Comparison of ENCODE assay signal across 21 cellular contexts in the genomic region with DNA sequence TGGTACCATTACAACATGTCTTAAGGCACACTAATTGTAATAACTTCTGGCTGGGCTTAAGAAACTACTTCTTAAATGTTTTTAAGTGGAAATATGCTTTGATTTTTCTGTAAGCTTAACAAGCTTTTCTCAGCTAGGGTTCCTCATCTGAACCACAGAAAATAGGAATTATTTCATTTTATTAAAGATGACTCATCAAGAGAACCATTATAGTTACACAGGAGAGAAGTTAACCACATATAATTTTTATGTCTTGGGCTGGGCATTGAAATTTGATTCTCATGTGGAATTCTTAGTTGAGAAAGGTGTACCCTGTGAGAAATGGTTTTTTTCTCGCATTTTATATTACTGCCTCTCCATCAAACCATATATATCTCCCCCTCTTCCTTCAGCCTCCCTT.
DNase-seq lines count a peak whose midpoint lies in the region; ATAC-seq, FAIRE-seq and TF ChIP-seq lines count a peak whose summit lies in the region.
"Had no signal": no experiment of that assay in that cellular context is flagged by ENCODE, and none has a peak within 500 bp of the region (broad histone marks: within the 10 kb centered on the region; RNA-seq: fewer than 3 reads in every experiment).

No MANE protein-coding gene starts in this region.

- H3K27ac ChIP-seq in prostate gland: peak overlapping the region; percentile 80 to 87

- H3K9me3 Mint-ChIP-seq in activated T-cell treated with anti-CD3 and anti-CD28 coated beads, Interleukin-2, amount 50 U/mL, for 4 hours: no peaks in the 10 kb centered on the region
- H3K9me3 Mint-ChIP-seq: activated B cell treated with CpG ODN at 0.5 μM for 24 hours; activated CD8-positive, alpha-beta T cell treated with anti-CD3 and anti-CD28 coated beads for 36 hours; activated naive CD8-positive, alpha-beta T cell treated with anti-CD3 and anti-CD28 coated beads, Interleukin-2, amount 10 ng/mL, durations not matched to agents 7 days and 5 days; central memory CD8-positive, alpha-beta T cell; GM23338 had no signal

- TF ChIP-seq POLR2A in prostate gland (IDR thresholded peaks at IDR 0.05): no peak

- no peaks in the 10 kb centered on the region for H3K36me3 ChIP-seq in prostate gland

- TF ChIP-seq CTCF in prostate gland (IDR thresholded peaks at IDR 0.05): no peak

- no peaks in the 10 kb centered on the region for H3K27me3 ChIP-seq in prostate gland (replicated peaks; ENCODE audit: insufficient read depth)

- peaks cover 44% of the 10 kb centered on the region for H3K4me1 Mint-ChIP-seq in activated T-cell treated with anti-CD3 and anti-CD28 coated beads, Interleukin-2, amount 50 U/mL, for 4 hours (ENCODE audit: low read depth)

- H3K9me3 ChIP-seq in prostate gland: no peaks in the 10 kb centered on the region

- intact Hi-C loops in prostate gland (cut with DNase I): no loop called here
- intact Hi-C loops in posterior vena cava (cut with DNase I): no loop called here

- FAIRE-seq in HTR-8/SVneo (lab: Jason Lieb, UNC): peak; percentile 40
- FAIRE-seq: D721Med had no signal

- 100% methylated on average over 1 of the region's 1 CpG for WGBS in prostate gland

- no peaks in the 10 kb centered on the region for H3K4me1 ChIP-seq in prostate gland (replicated peaks)

- H3K4me3 ChIP-seq in prostate gland: no peak overlapping the region
- H3K4me3 ChIP-seq: GM23338, skin epidermis had no signal

- H3K4me3 Mint-ChIP-seq in activated T-cell treated with anti-CD3 and anti-CD28 coated beads, Interleukin-2, amount 50 U/mL, for 4 hours: no peak overlapping the region
- H3K4me3 Mint-ChIP-seq: activated B cell treated with CpG ODN at 0.5 μM for 24 hours; activated CD8-positive, alpha-beta T cell treated with anti-CD3 and anti-CD28 coated beads for 36 hours; activated naive CD8-positive, alpha-beta T cell treated with anti-CD3 and anti-CD28 coated beads, Interleukin-2, amount 10 ng/mL, durations not matched to agents 7 days and 5 days; B cell; central memory CD8-positive, alpha-beta T cell; GM23338 had no signal

- peak; percentile 5 for DNase-seq in COLO829 (ENCODE audit: low spot score)
- peak; percentile 3 for DNase-seq in HTR-8/SVneo (ENCODE audit: insufficient read length, low spot score)
- DNase-seq in astrocyte of the hippocampus (ENCODE audit: low read depth, low spot score): peak; percentile 22
- DNase-seq in prostate gland (ENCODE audit: low spot score): no peak
- DNase-seq in GOT3 (lab: John Stamatoyannopoulos, UW): no peak
- no peak for DNase-seq in posterior vena cava (ENCODE audit: low spot score)
- no peak for DNase-seq in stimulated activated CD4-positive, alpha-beta T cell treated with anti-CD3 and anti-CD28 coated beads, Interleukin-4, amount 100 ng/mL, for 1 hour
- no peak for DNase-seq in activated T-cell treated with anti-CD3 and anti-CD28 coated beads, Interleukin-2, amount 50 U/mL, for 4 hours
- DNase-seq: activated B cell treated with CpG ODN at 0.5 μM for 24 hours; activated CD8-positive, alpha-beta T cell treated with anti-CD3 and anti-CD28 coated beads for 36 hours; activated naive CD8-positive, alpha-beta T cell treated with anti-CD3 and anti-CD28 coated beads, Interleukin-2, amount 10 ng/mL, durations not matched to agents 7 days and 5 days; activated T-cell treated with anti-CD3 and anti-CD28 coated beads, Interleukin-2, amount 50 U/mL, for 72 hours; effector memory CD4-positive, alpha-beta T cell; hypothalamus; NCI-H1436; NCI-H345 had no signal

- H3K27me3 Mint-ChIP-seq in activated T-cell treated with anti-CD3 and anti-CD28 coated beads, Interleukin-2, amount 50 U/mL, for 4 hours (ENCODE audit: low read depth): no peaks in the 10 kb centered on the region
- H3K27me3 Mint-ChIP-seq: activated B cell treated with CpG ODN at 0.5 μM for 24 hours; activated CD8-positive, alpha-beta T cell treated with anti-CD3 and anti-CD28 coated beads for 36 hours; activated naive CD8-positive, alpha-beta T cell treated with anti-CD3 and anti-CD28 coated beads, Interleukin-2, amount 10 ng/mL, durations not matched to agents 7 days and 5 days; B cell; central memory CD8-positive, alpha-beta T cell had no signal

- no peak for ATAC-seq in activated T-cell treated with anti-CD3 and anti-CD28 coated beads, Interleukin-2, amount 50 U/mL, for 4 hours
- ATAC-seq: activated CD8-positive, alpha-beta T cell treated with anti-CD3 and anti-CD28 coated beads for 36 hours; activated T-cell treated with anti-CD3 and anti-CD28 coated beads, Interleukin-2, amount 50 U/mL, for 72 hours; GM23338 had no signal

- peaks cover 6% of the 10 kb centered on the region for H3K36me3 Mint-ChIP-seq in activated T-cell treated with anti-CD3 and anti-CD28 coated beads, Interleukin-2, amount 50 U/mL, for 4 hours (ENCODE audit: insufficient read depth)

Comparison
In these comparisons a context has a peak if more than half of its experiments do, and no peak if none do; other contexts are left out.
1. DNase-seq: peak in COLO829 (single experiment), HTR-8/SVneo (single experiment) and astrocyte of the hippocampus (single experiment); none in prostate gland (single experiment), GOT3 (single experiment), posterior vena cava (single experiment), stimulated activated CD4-positive, alpha-beta T cell treated with anti-CD3 and anti-CD28 coated beads, Interleukin-4, amount 100 ng/mL, for 1 hour (single experiment) and activated T-cell treated with anti-CD3 and anti-CD28 coated beads, Interleukin-2, amount 50 U/mL, for 4 hours (single experiment).